In the genomic region with DNA sequence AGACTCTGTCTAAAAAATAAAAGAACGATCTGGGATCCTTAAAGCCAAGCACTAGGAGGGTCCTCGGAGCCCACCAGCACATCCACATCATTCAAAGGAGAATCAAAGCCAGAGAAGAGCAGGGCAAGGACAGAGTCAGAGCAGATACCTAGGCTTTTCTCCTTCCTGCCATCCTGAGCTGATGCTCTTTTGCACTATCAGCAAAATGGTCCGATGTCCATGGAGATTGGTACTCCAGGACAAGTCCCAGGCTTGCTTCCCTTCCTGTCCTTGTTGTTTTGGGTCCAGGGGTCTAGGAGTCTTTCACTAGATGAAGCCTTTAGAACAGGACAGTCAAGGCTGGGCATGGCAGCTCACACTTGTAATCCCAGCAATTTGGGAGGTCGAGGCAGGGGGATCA, we compare ENCODE assay signal across 33 cellular contexts. TPM values are rescaled to one million over a fixed set of nuclear protein-coding genes. Genes with fewer than 3 reads are reported as not detected.
"Had no signal": no experiment of that assay in that cellular context is flagged by ENCODE, and none has a peak within 500 bp of the region (broad histone marks: within the 10 kb centered on the region; RNA-seq: fewer than 3 reads in every experiment).

No MANE protein-coding gene starts in this region.

- H3K9me3 Mint-ChIP-seq: activated CD8-positive, alpha-beta T cell treated with anti-CD3 and anti-CD28 coated beads for 36 hours; activated naive CD4-positive, alpha-beta T cell treated with anti-CD3 and anti-CD28 coated beads for 36 hours; activated naive CD8-positive, alpha-beta T cell treated with anti-CD3 and anti-CD28 coated beads for 36 hours; activated T-helper 1 cell treated with anti-CD3 and anti-CD28 coated beads, Interleukin-12 subunit alpha, Interleukin-12 subunit beta, Interleukin-2, Interleukin-4 antibody, amounts not matched to agents 30 ng/mL and 10 ng/mL and 1 ng/mL, durations not matched to agents 14 hours and 24 hours and 36 hours; stimulated activated naive CD8-positive, alpha-beta T cell treated with anti-CD3 and anti-CD28 coated beads, Interleukin-15, Interleukin-2, amounts not matched to agents 100 ng/mL and 50 ng/mL, for 24 hours had no signal

- H3K27me3 Mint-ChIP-seq: activated naive CD8-positive, alpha-beta T cell treated with anti-CD3 and anti-CD28 coated beads for 36 hours; brain had no signal

- H3K27ac Mint-ChIP-seq: activated CD8-positive, alpha-beta T cell treated with anti-CD3 and anti-CD28 coated beads for 36 hours; activated naive CD4-positive, alpha-beta T cell treated with anti-CD3 and anti-CD28 coated beads for 36 hours; activated naive CD8-positive, alpha-beta T cell treated with anti-CD3 and anti-CD28 coated beads for 36 hours; activated T-helper 1 cell treated with anti-CD3 and anti-CD28 coated beads, Interleukin-12 subunit alpha, Interleukin-12 subunit beta, Interleukin-2, Interleukin-4 antibody, amounts not matched to agents 30 ng/mL and 10 ng/mL and 1 ng/mL, durations not matched to agents 14 hours and 24 hours and 36 hours; brain; effector memory CD8-positive, alpha-beta T cell; naive thymus-derived CD4-positive, alpha-beta T cell; stimulated activated naive CD8-positive, alpha-beta T cell treated with anti-CD3 and anti-CD28 coated beads, Interleukin-15, Interleukin-2, amounts not matched to agents 100 ng/mL and 50 ng/mL, for 24 hours; T-helper 1 cell treated with Interleukin-12 subunit alpha and Interleukin-12 subunit beta and Interleukin-4 antibody, amounts not matched to agents 30 μg/mL and 1 μg/mL, for 36 hours had no signal

- H3K4me1 ChIP-seq: parathyroid adenoma, psoas muscle, thyroid gland had no signal

- H3K27ac ChIP-seq: cardiac muscle cell, parathyroid adenoma, psoas muscle, thyroid gland, upper lobe of left lung, WERI-Rb-1 had no signal

- H3K36me3 ChIP-seq: ascending aorta, cardiac muscle cell, thyroid gland, upper lobe of left lung, WERI-Rb-1 had no signal

- DNase-seq: activated CD4-positive, alpha-beta T cell treated with anti-CD3 and anti-CD28 coated beads for 48 hours; activated CD8-positive, alpha-beta T cell treated with anti-CD3 and anti-CD28 coated beads for 36 hours; activated effector memory CD4-positive, alpha-beta T cell treated with anti-CD3 and anti-CD28 coated beads, Interleukin-2, amount 50 U/mL, for 16 hours; activated naive CD4-positive, alpha-beta T cell treated with anti-CD3 and anti-CD28 coated beads for 36 hours; activated naive CD8-positive, alpha-beta T cell treated with anti-CD3 and anti-CD28 coated beads for 36 hours; activated T-cell treated with anti-CD3 and anti-CD28 coated beads, Interleukin-2, amount 50 U/mL, for 1 hour; cerebellar nuclear complex; cortex of kidney; effector memory CD8-positive, alpha-beta T cell; erythroblast; hippocampal formation; left cardiac atrium; left ventricle myocardium superior; mammary epithelial cell; midbrain; naive thymus-derived CD4-positive, alpha-beta T cell; substantia nigra; SW 1271; T1000; thyroid gland; upper lobe of left lung; WERI-Rb-1 had no signal

- H3K9me3 ChIP-seq: ascending aorta, psoas muscle, thyroid gland, upper lobe of left lung had no signal

- H3K27me3 ChIP-seq: ascending aorta, cardiac muscle cell, thyroid gland, upper lobe of left lung had no signal

- H3K36me3 Mint-ChIP-seq: activated naive CD8-positive, alpha-beta T cell treated with anti-CD3 and anti-CD28 coated beads for 36 hours; brain; naive thymus-derived CD4-positive, alpha-beta T cell had no signal

- H3K9ac ChIP-seq: parathyroid adenoma had no signal

- H3K79me2 ChIP-seq: parathyroid adenoma had no signal

- H3K4me3 ChIP-seq: ascending aorta, cardiac muscle cell, psoas muscle, thyroid gland, upper lobe of left lung had no signal

- H3K4me3 Mint-ChIP-seq: activated CD8-positive, alpha-beta T cell treated with anti-CD3 and anti-CD28 coated beads for 36 hours; activated naive CD4-positive, alpha-beta T cell treated with anti-CD3 and anti-CD28 coated beads for 36 hours; activated naive CD8-positive, alpha-beta T cell treated with anti-CD3 and anti-CD28 coated beads for 36 hours; activated T-helper 1 cell treated with anti-CD3 and anti-CD28 coated beads, Interleukin-12 subunit alpha, Interleukin-12 subunit beta, Interleukin-2, Interleukin-4 antibody, amounts not matched to agents 30 ng/mL and 10 ng/mL and 1 ng/mL, durations not matched to agents 14 hours and 24 hours and 36 hours; brain; effector memory CD8-positive, alpha-beta T cell; naive thymus-derived CD4-positive, alpha-beta T cell; stimulated activated naive CD8-positive, alpha-beta T cell treated with anti-CD3 and anti-CD28 coated beads, Interleukin-15, Interleukin-2, amounts not matched to agents 100 ng/mL and 50 ng/mL, for 24 hours; T-helper 1 cell treated with Interleukin-12 subunit alpha and Interleukin-12 subunit beta and Interleukin-4 antibody, amounts not matched to agents 30 μg/mL and 1 μg/mL, for 36 hours had no signal

- H2AFZ ChIP-seq: parathyroid adenoma had no signal

- ATAC-seq: activated CD4-positive, CD25-positive, alpha-beta regulatory T cell treated with anti-CD3 and anti-CD28 coated beads, Interleukin-2, amount 50 U/mL, for 24 hours; activated CD8-positive, alpha-beta T cell treated with anti-CD3 and anti-CD28 coated beads for 36 hours; effector memory CD8-positive, alpha-beta T cell; left cardiac atrium; left ventricle myocardium superior; naive thymus-derived CD4-positive, alpha-beta T cell; psoas muscle had no signal

RNA-seq across cellular contexts. Expression of a gene that starts 58.0 kb away (rescaled TPM):
- total RNA-seq: activated CD8-positive, alpha-beta T cell treated with anti-CD3 and anti-CD28 coated beads for 36 hours; activated naive CD8-positive, alpha-beta T cell treated with anti-CD3 and anti-CD28 coated beads for 36 hours; activated T-helper 1 cell treated with anti-CD3 and anti-CD28 coated beads, Interleukin-12 subunit alpha, Interleukin-12 subunit beta, Interleukin-2, Interleukin-4 antibody, amounts not matched to agents 30 ng/mL and 10 ng/mL and 1 ng/mL, durations not matched to agents 14 hours and 24 hours and 36 hours had no signal
- polyA plus RNA-seq: cardiac muscle cell; keratinocyte; mammary epithelial cell; naive thymus-derived CD4-positive, alpha-beta T cell; neural cell had no signal
